ENCODE assay signal across 1 cellular context in genomic region chr1:66464356-66464755, GRCh38.
TF ChIP-seq lines count a peak whose summit lies in the region.

No MANE protein-coding gene starts in this region.

TF ChIP-seq in IMR-90, 13 proteins besides CTCF, POLR2A, EP300 and RAD21:
- TF ChIP-seq RFX5 (IDR thresholded peaks at IDR 0.05; ENCODE audit: low read depth, low read length) (no peak), MAZ (IDR thresholded peaks at IDR 0.05; ENCODE audit: borderline replicate concordance, low read depth, low read length) (no peak), MXI1 (IDR thresholded peaks at IDR 0.05; ENCODE audit: borderline replicate concordance, low read depth, low read length) (no peak), NFE2L2 (IDR thresholded peaks at IDR 0.05; ENCODE audit: low read depth, low read length) (no peak), BHLHE40 (IDR thresholded peaks at IDR 0.05; ENCODE audit: low read depth, low read length) (no peak), CHD1 (IDR thresholded peaks at IDR 0.05; ENCODE audit: low read depth, low read length) (no peak)
